ENCODE assay signal across 19 cellular contexts in the genomic region with DNA sequence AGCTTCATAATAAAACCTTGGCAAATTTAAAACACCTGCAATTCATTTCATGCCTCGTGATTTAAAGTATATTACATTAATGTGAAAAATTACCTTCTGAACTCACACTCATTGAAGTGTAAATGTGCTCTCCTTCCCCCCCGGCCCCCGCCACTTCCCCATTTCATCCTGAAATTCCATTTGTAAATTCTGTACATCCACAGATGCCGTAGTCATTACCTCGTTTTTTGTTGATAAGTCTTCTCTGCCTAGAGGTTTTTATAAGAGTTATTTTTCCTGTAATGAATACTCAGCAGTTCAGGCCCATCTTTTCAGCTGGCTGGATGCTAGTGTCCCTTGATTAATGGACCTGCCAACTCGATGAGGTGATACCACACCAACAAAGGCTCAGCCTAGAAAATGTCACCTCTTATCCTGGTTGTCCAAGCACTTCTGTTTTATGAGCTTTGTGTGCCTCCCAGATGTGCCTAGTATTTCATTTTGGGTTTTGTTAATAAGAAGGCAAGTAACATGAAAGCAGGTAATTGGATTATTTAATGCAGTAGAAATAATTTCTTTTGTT.
A peak's percentile ranks its signal among the peaks of the same experiment; 100 is the strongest.
DNase-seq lines count a peak whose midpoint lies in the region; ATAC-seq and TF ChIP-seq lines count a peak whose summit lies in the region.
"Had no signal": no experiment of that assay in that cellular context is flagged by ENCODE, and none has a peak within 500 bp of the region (broad histone marks: within the 10 kb centered on the region; RNA-seq: fewer than 3 reads in every experiment).

No MANE protein-coding gene starts in this region.

- no peaks in the 10 kb centered on the region for H3K36me3 ChIP-seq in HEK293 (ENCODE audit: control insufficient read depth in 2 of 2, insufficient read depth in 1 of 2, low read length in 2 of 2)
- H3K36me3 ChIP-seq: BE2C, cardiac muscle cell had no signal

- no peaks in the 10 kb centered on the region for H3K9me3 ChIP-seq in HEK293 (ENCODE audit: control insufficient read depth, insufficient read depth, low read depth, low read length)
- H3K9me3 ChIP-seq: BE2C, psoas muscle had no signal

- CTCF ChIA-PET in HEK293 (lab: Yijun Ruan, JAX), result interaction anchor here (0.5 to 1.6 kb wide), 5 partner anchors 32 to 208 kb away, joined by 3 to 7 read pairs (median 6); no protein-coding TSS in a partner anchor
- CTCF ChIA-PET in activated CD8-positive, alpha-beta T cell treated with anti-CD3 and anti-CD28 coated beads, Interleukin-2, amount 10 ng/mL, durations not matched to agents 7 days and 5 days (lab: Charles Lee), result no interaction called here

- no peak overlapping the region for H3K4me3 Mint-ChIP-seq in progenitor cell of endocrine pancreas (ENCODE audit: low read depth)
- H3K4me3 Mint-ChIP-seq in activated CD8-positive, alpha-beta T cell treated with anti-CD3 and anti-CD28 coated beads, Interleukin-2, amount 10 ng/mL, durations not matched to agents 7 days and 5 days, result no peak overlapping the region
- H3K4me3 Mint-ChIP-seq: activated CD4-positive, alpha-beta memory T cell treated with anti-CD3 and anti-CD28 coated beads, Interleukin-2, amount 10 ng/mL, durations not matched to agents 7 days and 5 days; activated T-helper 1 cell treated with anti-CD3 and anti-CD28 coated beads, Interleukin-12 subunit alpha, Interleukin-12 subunit beta, Interleukin-2, Interleukin-4 antibody, amounts not matched to agents 30 ng/mL and 10 ng/mL and 1 ng/mL, durations not matched to agents 14 hours and 24 hours and 36 hours; GM23338; nephron had no signal

- H3K27ac Mint-ChIP-seq in progenitor cell of endocrine pancreas, result peak overlapping the region; percentile 9
- H3K27ac Mint-ChIP-seq in activated CD8-positive, alpha-beta T cell treated with anti-CD3 and anti-CD28 coated beads, Interleukin-2, amount 10 ng/mL, durations not matched to agents 7 days and 5 days, result no peak overlapping the region
- H3K27ac Mint-ChIP-seq: activated CD4-positive, alpha-beta memory T cell treated with anti-CD3 and anti-CD28 coated beads, Interleukin-2, amount 10 ng/mL, durations not matched to agents 7 days and 5 days; activated T-helper 1 cell treated with anti-CD3 and anti-CD28 coated beads, Interleukin-12 subunit alpha, Interleukin-12 subunit beta, Interleukin-2, Interleukin-4 antibody, amounts not matched to agents 30 ng/mL and 10 ng/mL and 1 ng/mL, durations not matched to agents 14 hours and 24 hours and 36 hours; GM23338; nephron had no signal

- H3K36me3 Mint-ChIP-seq in progenitor cell of endocrine pancreas (ENCODE audit: insufficient read depth), result no peaks in the 10 kb centered on the region
- no peaks in the 10 kb centered on the region for H3K36me3 Mint-ChIP-seq in activated CD8-positive, alpha-beta T cell treated with anti-CD3 and anti-CD28 coated beads, Interleukin-2, amount 10 ng/mL, durations not matched to agents 7 days and 5 days (ENCODE audit: low read depth)

- POLR2A ChIA-PET in HEK293 (lab: Yijun Ruan, JAX), result interaction anchor here (0.7 kb wide), 1 partner anchor 156 kb away, joined by 4 read pairs; no protein-coding TSS in a partner anchor
- POLR2A ChIA-PET in activated CD8-positive, alpha-beta T cell treated with anti-CD3 and anti-CD28 coated beads, Interleukin-2, amount 10 ng/mL, durations not matched to agents 7 days and 5 days (lab: Charles Lee), result no interaction called here

- peaks cover 19% of the 10 kb centered on the region for H3K4me1 Mint-ChIP-seq in progenitor cell of endocrine pancreas (ENCODE audit: low read depth)
- peaks cover 2% of the 10 kb centered on the region for H3K4me1 Mint-ChIP-seq in activated CD8-positive, alpha-beta T cell treated with anti-CD3 and anti-CD28 coated beads, Interleukin-2, amount 10 ng/mL, durations not matched to agents 7 days and 5 days (ENCODE audit: low read depth)

- ATAC-seq in HG03095 (IDR thresholded peaks at IDR 0.05; ENCODE audit: unreplicated experiment), result no peak
- no peak for ATAC-seq in activated CD8-positive, alpha-beta T cell treated with anti-CD3 and anti-CD28 coated beads, Interleukin-2, amount 10 ng/mL, durations not matched to agents 7 days and 5 days
- ATAC-seq: GM23338, psoas muscle had no signal

- peaks cover 19% of the 10 kb centered on the region for H3K4me1 ChIP-seq in HEK293 (ENCODE audit: control insufficient read depth, insufficient read depth, low read length)

- H3K27me3 Mint-ChIP-seq in progenitor cell of endocrine pancreas, result peaks cover 22% of the 10 kb centered on the region
- peaks cover 13% of the 10 kb centered on the region for H3K27me3 Mint-ChIP-seq in activated CD8-positive, alpha-beta T cell treated with anti-CD3 and anti-CD28 coated beads, Interleukin-2, amount 10 ng/mL, durations not matched to agents 7 days and 5 days (ENCODE audit: low read depth)

- no peak overlapping the region for H3K4me3 ChIP-seq in HEK293 (ENCODE audit: low read depth, low read length)
- H3K4me3 ChIP-seq: cardiac muscle cell, dorsolateral prefrontal cortex, GM23338, hepatocyte, psoas muscle had no signal

- DNase-seq in NCI-H2029 (lab: John Stamatoyannopoulos, UW) (peak; percentile 61), SHP77 (lab: John Stamatoyannopoulos, UW) (peak; percentile 86 to 87), progenitor cell of endocrine pancreas (ENCODE audit: low spot score, unreplicated experiment) (no peak)
- DNase-seq in effector CD8-positive, alpha-beta T cell (lab: John Stamatoyannopoulos, UW), result no peak
- no peak for DNase-seq in activated CD8-positive, alpha-beta T cell treated with anti-CD3 and anti-CD28 coated beads, Interleukin-2, amount 10 ng/mL, durations not matched to agents 7 days and 5 days
- DNase-seq: activated CD4-positive, alpha-beta memory T cell treated with anti-CD3 and anti-CD28 coated beads, Interleukin-2, amount 10 ng/mL, durations not matched to agents 7 days and 5 days; BE2C; dorsolateral prefrontal cortex; KBM-7; mesendoderm; psoas muscle had no signal

- no peak for TF ChIP-seq CTCF in HEK293 (tag by site-specific recombination; IDR thresholded peaks at IDR 0.05)
- no peak for TF ChIP-seq CTCF in progenitor cell of endocrine pancreas (IDR thresholded peaks at IDR 0.05; ENCODE audit: unreplicated experiment)

- H3K9me3 Mint-ChIP-seq in progenitor cell of endocrine pancreas (ENCODE audit: low read depth), result no peaks in the 10 kb centered on the region
- no peaks in the 10 kb centered on the region for H3K9me3 Mint-ChIP-seq in activated CD8-positive, alpha-beta T cell treated with anti-CD3 and anti-CD28 coated beads, Interleukin-2, amount 10 ng/mL, durations not matched to agents 7 days and 5 days (ENCODE audit: insufficient read depth)
- H3K9me3 Mint-ChIP-seq: activated CD4-positive, alpha-beta memory T cell treated with anti-CD3 and anti-CD28 coated beads, Interleukin-2, amount 10 ng/mL, durations not matched to agents 7 days and 5 days; activated T-helper 1 cell treated with anti-CD3 and anti-CD28 coated beads, Interleukin-12 subunit alpha, Interleukin-12 subunit beta, Interleukin-2, Interleukin-4 antibody, amounts not matched to agents 30 ng/mL and 10 ng/mL and 1 ng/mL, durations not matched to agents 14 hours and 24 hours and 36 hours; GM23338; nephron had no signal

- H3K27ac ChIP-seq in HEK293 (ENCODE audit: extremely low read depth, low read depth, low read length), result no peak overlapping the region
- H3K27ac ChIP-seq: cardiac muscle cell, dorsolateral prefrontal cortex, hepatocyte, psoas muscle, VCaP had no signal

TF ChIP-seq in HEK293, 187 proteins besides CTCF, POLR2A, EP300 and RAD21 (continues in another document):
- TF ChIP-seq, protein P1, sequence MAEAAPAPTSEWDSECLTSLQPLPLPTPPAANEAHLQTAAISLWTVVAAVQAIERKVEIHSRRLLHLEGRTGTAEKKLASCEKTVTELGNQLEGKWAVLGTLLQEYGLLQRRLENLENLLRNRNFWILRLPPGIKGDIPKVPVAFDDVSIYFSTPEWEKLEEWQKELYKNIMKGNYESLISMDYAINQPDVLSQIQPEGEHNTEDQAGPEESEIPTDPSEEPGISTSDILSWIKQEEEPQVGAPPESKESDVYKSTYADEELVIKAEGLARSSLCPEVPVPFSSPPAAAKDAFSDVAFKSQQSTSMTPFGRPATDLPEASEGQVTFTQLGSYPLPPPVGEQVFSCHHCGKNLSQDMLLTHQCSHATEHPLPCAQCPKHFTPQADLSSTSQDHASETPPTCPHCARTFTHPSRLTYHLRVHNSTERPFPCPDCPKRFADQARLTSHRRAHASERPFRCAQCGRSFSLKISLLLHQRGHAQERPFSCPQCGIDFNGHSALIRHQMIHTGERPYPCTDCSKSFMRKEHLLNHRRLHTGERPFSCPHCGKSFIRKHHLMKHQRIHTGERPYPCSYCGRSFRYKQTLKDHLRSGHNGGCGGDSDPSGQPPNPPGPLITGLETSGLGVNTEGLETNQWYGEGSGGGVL (tag by site-specific recombination; IDR thresholded peaks at IDR 0.05), result peak; percentile 46
- TF ChIP-seq, protein P2, sequence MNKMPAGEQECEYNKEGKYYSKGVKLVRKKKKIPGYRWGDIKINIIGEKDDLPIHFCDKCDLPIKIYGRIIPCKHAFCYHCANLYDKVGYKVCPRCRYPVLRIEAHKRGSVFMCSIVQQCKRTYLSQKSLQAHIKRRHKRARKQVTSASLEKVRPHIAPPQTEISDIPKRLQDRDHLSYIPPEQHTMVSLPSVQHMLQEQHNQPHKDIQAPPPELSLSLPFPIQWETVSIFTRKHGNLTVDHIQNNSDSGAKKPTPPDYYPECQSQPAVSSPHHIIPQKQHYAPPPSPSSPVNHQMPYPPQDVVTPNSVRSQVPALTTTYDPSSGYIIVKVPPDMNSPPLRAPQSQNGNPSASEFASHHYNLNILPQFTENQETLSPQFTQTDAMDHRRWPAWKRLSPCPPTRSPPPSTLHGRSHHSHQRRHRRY (tag by site-specific recombination; IDR thresholded peaks at IDR 0.05), result no peak
- 0 out of 2 replicates have a peak, but pooled peaks have one; percentile 24 for TF ChIP-seq ZBTB8A (tag by site-specific recombination; IDR thresholded peaks at IDR 0.05)

Comparison
In these comparisons a context has a peak if more than half of its experiments do, and no peak if none do; other contexts are left out.
1. DNase-seq: peak in NCI-H2029 (single experiment) and SHP77 (2 of 2); none in progenitor cell of endocrine pancreas (single experiment), effector CD8-positive, alpha-beta T cell (single experiment) and activated CD8-positive, alpha-beta T cell treated with anti-CD3 and anti-CD28 coated beads, Interleukin-2, amount 10 ng/mL, durations not matched to agents 7 days and 5 days (single experiment).